Comparison of ENCODE assay signal across 11 cellular contexts in genomic region chr13:20161951-20162300, GRCh38. TPM values are rescaled to one million over a fixed set of nuclear protein-coding genes. Genes with fewer than 3 reads are reported as not detected.
DNase-seq lines count a peak whose midpoint lies in the region; TF ChIP-seq lines count a peak whose summit lies in the region.
"Had no signal": no experiment of that assay in that cellular context is flagged by ENCODE, and none has a peak within 500 bp of the region (broad histone marks: within the 10 kb centered on the region; RNA-seq: fewer than 3 reads in every experiment).

No MANE protein-coding gene starts in this region.

- intact Hi-C loops in cardiac septum (cut with DNase I): loop anchor here (1.0 to 10.0 kb wide), 5 partner anchors 21 to 177 kb away; no protein-coding TSS in a partner anchor
- intact Hi-C loops in activated CD4-positive, alpha-beta memory T cell treated with anti-CD3 and anti-CD28 coated beads for 36 hours (cut with micrococcal nuclease): loop anchor here (1.0 to 10.0 kb wide), 7 partner anchors 25 to 575 kb away; partner anchors contain the start of genes MPHOSPH8 and ZMYM5

- POLR2A ChIA-PET in activated CD4-positive, alpha-beta memory T cell treated with anti-CD3 and anti-CD28 coated beads for 36 hours (lab: Charles Lee): interaction anchor here (1.4 to 2.2 kb wide), 2 partner anchors 42 to 177 kb away, joined by 3 to 9 read pairs; no protein-coding TSS in a partner anchor

- H3K36me3 ChIP-seq in cardiac muscle cell: no peaks in the 10 kb centered on the region
- H3K36me3 ChIP-seq: HAP-1, MG63, sigmoid colon had no signal

- no peaks in the 10 kb centered on the region for H3K9me3 ChIP-seq in cardiac muscle cell (ENCODE audit: low read depth)
- H3K9me3 ChIP-seq: HAP-1, MG63, sigmoid colon had no signal

- no peak for TF ChIP-seq CTCF in cardiac muscle cell (IDR thresholded peaks at IDR 0.05; ENCODE audit: low read depth, low read length)
- TF ChIP-seq CTCF in type B pancreatic cell (conservative IDR thresholded peaks at IDR 0.05): no peak

- DNase-seq in cardiac muscle cell (ENCODE audit: low read depth in 1 of 2, low spot score in 1 of 2) (no peak), cardiac septum (ENCODE audit: low spot score) (no peak), immature natural killer cell (no peak), type B pancreatic cell (ENCODE audit: extremely low spot score, unreplicated experiment) (no peak), NCI-H226 (no peak), iPS-NIHi11 (ENCODE audit: low spot score) (no peak), NK-92 (lab: John Stamatoyannopoulos, UW; ENCODE audit: unreplicated experiment) (no peak)
- DNase-seq in activated CD4-positive, alpha-beta memory T cell treated with anti-CD3 and anti-CD28 coated beads for 36 hours: no peak
- DNase-seq: MG63, sigmoid colon had no signal

- peaks cover 13% of the 10 kb centered on the region for H3K4me1 Mint-ChIP-seq in activated CD4-positive, alpha-beta memory T cell treated with anti-CD3 and anti-CD28 coated beads for 36 hours (ENCODE audit: low read depth)
- H3K4me1 Mint-ChIP-seq in immature natural killer cell (peaks cover 8 to 13% of the 10 kb centered on the region in 2 donors), type B pancreatic cell (ENCODE audit: unreplicated experiment) (peaks cover 27% of the 10 kb centered on the region)

- peak overlapping the region; percentile 68 for H3K4me3 Mint-ChIP-seq in activated CD4-positive, alpha-beta memory T cell treated with anti-CD3 and anti-CD28 coated beads for 36 hours
- peak overlapping the region; percentile 40 to 80 (median 64) for H3K4me3 Mint-ChIP-seq in immature natural killer cell
- peak overlapping the region; percentile 70 for H3K4me3 Mint-ChIP-seq in type B pancreatic cell

- peaks cover 55% of the 10 kb centered on the region for H3K27me3 Mint-ChIP-seq in activated CD4-positive, alpha-beta memory T cell treated with anti-CD3 and anti-CD28 coated beads for 36 hours
- H3K27me3 Mint-ChIP-seq in immature natural killer cell (ENCODE audit: low read depth in 3 of 3) (peaks cover 11 to 26% (median 12%) of the 10 kb centered on the region in 3 donors), type B pancreatic cell (peaks cover 66% of the 10 kb centered on the region)

- peaks cover 4% of the 10 kb centered on the region for H3K4me1 ChIP-seq in cardiac muscle cell (ENCODE audit: low read depth)

- peak overlapping the region; percentile 87 for H3K27ac ChIP-seq in cardiac muscle cell
- H3K27ac ChIP-seq: sigmoid colon had no signal

- peak overlapping the region; percentile 94 for H3K4me3 ChIP-seq in cardiac muscle cell
- H3K4me3 ChIP-seq: MG63 had no signal

- CTCF ChIA-PET in activated CD4-positive, alpha-beta memory T cell treated with anti-CD3 and anti-CD28 coated beads for 36 hours (lab: Charles Lee): interaction anchor here (1.0 to 1.7 kb wide), 7 partner anchors 34 to 234 kb away, joined by 3 to 10 read pairs (median 4); no protein-coding TSS in a partner anchor

- H3K36me3 Mint-ChIP-seq in activated CD4-positive, alpha-beta memory T cell treated with anti-CD3 and anti-CD28 coated beads for 36 hours: no peaks in the 10 kb centered on the region
- H3K36me3 Mint-ChIP-seq in immature natural killer cell: no peaks in the 10 kb centered on the region
- no peaks in the 10 kb centered on the region for H3K36me3 Mint-ChIP-seq in type B pancreatic cell

- H3K9me3 Mint-ChIP-seq in activated CD4-positive, alpha-beta memory T cell treated with anti-CD3 and anti-CD28 coated beads for 36 hours: no peaks in the 10 kb centered on the region
- H3K9me3 Mint-ChIP-seq in immature natural killer cell: peaks cover 0 to 3% (median 0%) of the 10 kb centered on the region in 6 donors
- no peaks in the 10 kb centered on the region for H3K9me3 Mint-ChIP-seq in type B pancreatic cell

- H3K27me3 ChIP-seq in cardiac muscle cell: peaks cover 3% of the 10 kb centered on the region
- H3K27me3 ChIP-seq: MG63 had no signal

- no peak overlapping the region for H3K27ac Mint-ChIP-seq in activated CD4-positive, alpha-beta memory T cell treated with anti-CD3 and anti-CD28 coated beads for 36 hours
- H3K27ac Mint-ChIP-seq in immature natural killer cell: no peak overlapping the region
- H3K27ac Mint-ChIP-seq in type B pancreatic cell: no peak overlapping the region

RNA-seq across cellular contexts. Expression of gene GJA3, which starts 1.1 kb away (rescaled TPM):
- total RNA-seq in cardiac muscle cell (189 and 201 TPM in 2 replicates), cardiac septum (25.9 TPM), type B pancreatic cell (ENCODE audit: low replicate concordance) (0.31 and 0.60 TPM in 2 replicates)
- polyA plus RNA-seq in cardiac muscle cell (123 and 136 TPM in 2 replicates), immature natural killer cell (not detected)
- under 1 TPM; 0.14 to 0.29 TPM for total RNA-seq in activated CD4-positive, alpha-beta memory T cell treated with anti-CD3 and anti-CD28 coated beads for 36 hours
- total RNA-seq: sigmoid colon had no signal

RNA-seq across cellular contexts. Expression of gene GJB2, which starts 30.8 kb away (rescaled TPM):
- total RNA-seq in cardiac muscle cell (2.9 and 5.9 TPM in 2 replicates), cardiac septum (0.46 TPM), type B pancreatic cell (ENCODE audit: low replicate concordance) (14.3 and 17.0 TPM in 2 replicates)
- polyA plus RNA-seq in cardiac muscle cell (4.7 and 6.6 TPM in 2 replicates), immature natural killer cell (not detected)
- 1 to 10 TPM; 5.0 to 5.1 TPM for total RNA-seq in activated CD4-positive, alpha-beta memory T cell treated with anti-CD3 and anti-CD28 coated beads for 36 hours

Comparison
In these comparisons a context has a peak if more than half of its experiments do, and no peak if none do; other contexts are left out.
1. RNA of gene GJA3, which starts 1.1 kb away (total RNA-seq): 189 to 201 TPM in cardiac muscle cell and 25.9 TPM in cardiac septum (single experiment); 0.31 to 0.60 TPM in type B pancreatic cell and 0.14 to 0.29 TPM in activated CD4-positive, alpha-beta memory T cell treated with anti-CD3 and anti-CD28 coated beads for 36 hours; every median in the first group is over 10 times any median in the second.
2. Peak in every context shown above with its lines, with median percentiles within 50 percentile points of each other: H3K4me3 Mint-ChIP-seq.